ENCODE assay signal across 9 cellular contexts in genomic region chr19:47305309-47305751, GRCh38. TPM values are rescaled to one million over a fixed set of nuclear protein-coding genes. Genes with fewer than 3 reads are reported as not detected.
DNase-seq lines count a peak whose midpoint lies in the region; ATAC-seq, FAIRE-seq and TF ChIP-seq lines count a peak whose summit lies in the region.
"Had no signal": no experiment of that assay in that cellular context is flagged by ENCODE, and none has a peak within 500 bp of the region (broad histone marks: within the 10 kb centered on the region; RNA-seq: fewer than 3 reads in every experiment).

No MANE protein-coding gene starts in this region.

- peaks cover 6% of the 10 kb centered on the region for H3K27me3 Mint-ChIP-seq in activated naive CD4-positive, alpha-beta T cell treated with anti-CD3 and anti-CD28 coated beads for 36 hours (ENCODE audit: low read depth)

- FAIRE-seq in D721Med (lab: Jason Lieb, UNC), result no peak

- 7 to 9% methylated on average over 14 of the region's 14 CpGs for WGBS in heart right ventricle, 2 donors

- H3K4me1 ChIP-seq in RWPE2 (ENCODE audit: insufficient read depth, poor library complexity, severe bottlenecking), result peaks cover 3% of the 10 kb centered on the region
- peaks cover 0 to 16% (median 0%) of the 10 kb centered on the region in 9 donors for H3K4me1 ChIP-seq in heart right ventricle

- H3K36me3 Mint-ChIP-seq in activated naive CD4-positive, alpha-beta T cell treated with anti-CD3 and anti-CD28 coated beads for 36 hours (ENCODE audit: low read depth), result no peaks in the 10 kb centered on the region

- no peaks in the 10 kb centered on the region for H3K27me3 ChIP-seq in RWPE2 (ENCODE audit: insufficient read depth, poor library complexity, severe bottlenecking)
- H3K27me3 ChIP-seq in heart right ventricle, result peaks cover 0 to 9% (median 0%) of the 10 kb centered on the region in 7 donors

- peak; percentile 67; the same call in 2 of the 3 replicates for ATAC-seq in RWPE2 (ENCODE audit: low read depth)
- ATAC-seq in heart right ventricle, result peak in 5 of 8 donors; percentile 29 to 54 (median 46)
- peak; percentile 60 for ATAC-seq in sciatic nerve
- ATAC-seq in HG03354 (IDR thresholded peaks at IDR 0.05; ENCODE audit: poor library complexity, severe bottlenecking, unreplicated experiment), result no peak
- no peak for ATAC-seq in HG02678 (IDR thresholded peaks at IDR 0.05; ENCODE audit: unreplicated experiment)

- no peak overlapping the region for H3K4me3 ChIP-seq in RWPE2 (ENCODE audit: severe bottlenecking)
- H3K4me3 ChIP-seq in heart right ventricle, result no peak overlapping the region

- CTCF ChIA-PET in activated naive CD4-positive, alpha-beta T cell treated with anti-CD3 and anti-CD28 coated beads for 36 hours (lab: Charles Lee), result interaction anchor here (1.0 to 2.4 kb wide), 2 partner anchors 12 to 290 kb away, joined by 3 to 7 read pairs; no protein-coding TSS in a partner anchor

- H3K4me1 Mint-ChIP-seq in activated naive CD4-positive, alpha-beta T cell treated with anti-CD3 and anti-CD28 coated beads for 36 hours (ENCODE audit: low read depth), result peaks cover 3% of the 10 kb centered on the region

- H3K4me3 Mint-ChIP-seq in activated naive CD4-positive, alpha-beta T cell treated with anti-CD3 and anti-CD28 coated beads for 36 hours, result no peak overlapping the region

- TF ChIP-seq CTCF in D721Med (IDR thresholded peaks at IDR 0.05; ENCODE audit: insufficient read depth, missing control alignments) (peak; percentile 91), RWPE2 (IDR thresholded peaks at IDR 0.05; ENCODE audit: poor library complexity, severe bottlenecking) (peak; percentile 96), heart right ventricle (IDR thresholded peaks at IDR 0.05) (peak; percentile 81 to 94 (median 90))

- DNase-seq in D721Med (ENCODE audit: insufficient read length, low spot score), result peak; percentile 63
- peak; percentile 64 for DNase-seq in HuH-7.5 (ENCODE audit: low spot score)
- no peak for DNase-seq in RWPE2 (ENCODE audit: low spot score)
- peak; percentile 64 for DNase-seq in activated naive CD4-positive, alpha-beta T cell treated with anti-CD3 and anti-CD28 coated beads for 36 hours
- peak; percentile 54 to 69 for DNase-seq in heart right ventricle
- DNase-seq in sciatic nerve (ENCODE audit: low spot score), result peak; percentile 85

- no peaks in the 10 kb centered on the region for H3K9me3 Mint-ChIP-seq in activated naive CD4-positive, alpha-beta T cell treated with anti-CD3 and anti-CD28 coated beads for 36 hours

- intact Hi-C loops in activated naive CD4-positive, alpha-beta T cell treated with anti-CD3 and anti-CD28 coated beads for 36 hours (cut with micrococcal nuclease), result no loop called here
- intact Hi-C loops in heart right ventricle (cut with DNase I) (no loop called here), sciatic nerve (cut with DNase I) (no loop called here)

- no peak overlapping the region for H3K27ac ChIP-seq in RWPE2 (ENCODE audit: poor library complexity, severe bottlenecking)
- H3K27ac ChIP-seq in heart right ventricle, result no peak overlapping the region

- no peaks in the 10 kb centered on the region for H3K36me3 ChIP-seq in RWPE2 (ENCODE audit: low read depth)
- H3K36me3 ChIP-seq in heart right ventricle, result no peaks in the 10 kb centered on the region

- H3K27ac Mint-ChIP-seq in activated naive CD4-positive, alpha-beta T cell treated with anti-CD3 and anti-CD28 coated beads for 36 hours, result no peak overlapping the region

- H3K9me3 ChIP-seq in RWPE2 (ENCODE audit: severe bottlenecking) (no peaks in the 10 kb centered on the region), heart right ventricle (no peaks in the 10 kb centered on the region)

RNA-seq across cellular contexts. Expression of gene C5AR1, which starts 4.3 kb away (rescaled TPM):
- total RNA-seq in activated naive CD4-positive, alpha-beta T cell treated with anti-CD3 and anti-CD28 coated beads for 36 hours, result under 1 TPM in 1 of 2 experiments, not detected in 1; 0.19 TPM
- total RNA-seq in heart right ventricle, result 10 to 100 TPM in 3 of 10 donors, 1 to 10 TPM in 7; 4.5 to 18.6 (median 6.9) TPM
- 1 to 10 TPM; 1.7 to 5.4 TPM for polyA plus RNA-seq in heart right ventricle
- 33.3 TPM for total RNA-seq in sciatic nerve

RNA-seq across cellular contexts. Expression of gene C5AR2, which starts 26.6 kb away (rescaled TPM):
- total RNA-seq in activated naive CD4-positive, alpha-beta T cell treated with anti-CD3 and anti-CD28 coated beads for 36 hours, result not detected
- total RNA-seq in heart right ventricle, result 1 to 10 TPM in 3 of 10 donors, under 1 TPM in 7; 0.28 to 2.3 (median 0.59) TPM
- under 1 TPM; 0.22 to 0.51 TPM for polyA plus RNA-seq in heart right ventricle
- total RNA-seq in sciatic nerve, result 6.1 TPM
- total RNA-seq: activated CD8-positive, alpha-beta memory T cell treated with anti-CD3 and anti-CD28 coated beads for 36 hours had no signal

RNA-seq across cellular contexts. Expression of gene INAFM1, which starts 30.6 kb away (rescaled TPM):
- total RNA-seq in activated naive CD4-positive, alpha-beta T cell treated with anti-CD3 and anti-CD28 coated beads for 36 hours, result 10 to 100 TPM; 18.7 to 19.9 TPM
- total RNA-seq in heart right ventricle (10 to 100 TPM in 8 of 10 donors, 1 to 10 TPM in 2; 9.2 to 14.2 (median 11.6) TPM), sciatic nerve (28.2 TPM)
- polyA plus RNA-seq in heart right ventricle, result 10 to 100 TPM; 13.7 to 16.4 TPM

RNA-seq across cellular contexts. Expression of gene DHX34, which starts 43.8 kb away (rescaled TPM):
- 10 to 100 TPM; 11.2 to 11.6 TPM for total RNA-seq in activated naive CD4-positive, alpha-beta T cell treated with anti-CD3 and anti-CD28 coated beads for 36 hours
- total RNA-seq in heart right ventricle (1 to 10 TPM; 4.4 to 8.8 (median 5.5) TPM), sciatic nerve (15.2 TPM)
- polyA plus RNA-seq in heart right ventricle, result 10 to 100 TPM in 1 of 2 donors, 1 to 10 TPM in 1; 9.7 to 11.7 TPM

RNA-seq across cellular contexts. Expression of gene CCDC9, which starts 49.0 kb away (rescaled TPM):
- total RNA-seq in activated naive CD4-positive, alpha-beta T cell treated with anti-CD3 and anti-CD28 coated beads for 36 hours, result 10 to 100 TPM; 43.6 to 47.7 TPM
- total RNA-seq in heart right ventricle, result 10 to 100 TPM; 14.2 to 28.7 (median 17.4) TPM
- 10 to 100 TPM; 15.8 to 31.1 TPM for polyA plus RNA-seq in heart right ventricle
- total RNA-seq in sciatic nerve, result 42.4 TPM

Comparison
In these comparisons a context has a peak if more than half of its experiments do, and no peak if none do; other contexts are left out.
1. ATAC-seq: peak in RWPE2 (single experiment), heart right ventricle (5 of 8) and sciatic nerve (single experiment); none in HG03354 (single experiment) and HG02678 (single experiment).
2. RNA of gene C5AR1, which starts 4.3 kb away (total RNA-seq): 33.3 TPM in sciatic nerve (single experiment) and 4.5 to 18.6 TPM in heart right ventricle; 0.19 TPM in activated naive CD4-positive, alpha-beta T cell treated with anti-CD3 and anti-CD28 coated beads for 36 hours; every median in the first group is over 4 times any median in the second.
3. Peak in every context shown above with its lines, with median percentiles within 50 percentile points of each other: CTCF ChIP-seq.